Comparison of ENCODE assay signal across 8 cellular contexts in the genomic region with DNA sequence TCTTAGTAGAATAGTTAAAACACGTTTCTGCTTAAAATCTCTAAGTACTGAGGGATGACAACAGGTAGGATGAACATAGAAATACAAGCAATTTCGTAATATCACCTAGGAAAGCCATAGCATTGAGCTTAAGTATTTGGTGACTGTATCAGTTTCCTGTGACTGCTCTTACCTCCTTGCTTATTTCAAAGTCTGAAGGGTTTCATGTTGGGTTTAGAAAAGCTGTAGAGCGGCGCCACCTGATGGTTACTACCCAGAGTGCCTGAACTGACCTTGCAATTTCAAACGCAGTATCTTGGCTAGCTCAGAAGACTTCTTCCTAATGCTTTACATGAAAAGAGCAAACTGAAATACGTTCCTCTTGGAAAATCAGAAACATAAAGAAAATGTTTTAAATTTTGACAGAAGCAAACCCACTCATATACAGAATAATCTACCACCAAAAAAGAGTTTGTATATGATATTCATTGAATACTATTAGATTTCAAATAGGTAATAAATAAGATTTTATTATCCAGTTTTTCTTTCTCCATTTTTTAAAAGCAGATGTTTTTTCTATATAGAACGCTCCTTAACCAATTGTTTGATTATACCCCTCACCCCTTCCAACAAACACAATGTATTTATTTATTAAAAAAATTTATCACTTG.
DNase-seq lines count a peak whose midpoint lies in the region; ATAC-seq and TF ChIP-seq lines count a peak whose summit lies in the region.

No MANE protein-coding gene starts in this region.

- peak; percentile 62 for TF ChIP-seq CTCF in retinal pigment epithelial cell (conservative IDR thresholded peaks at IDR 0.05; ENCODE audit: low read depth, low read length)

- CTCF ChIA-PET in HEK293T (lab: Yijun Ruan, JAX): interaction anchor here (0.6 to 1.5 kb wide), 19 partner anchors 10 to 586 kb away, joined by 3 to 11 read pairs (median 4); a partner anchor contains a TSS

- POLR2A ChIA-PET in HEK293T (lab: Yijun Ruan, JAX): no interaction called here

- intact Hi-C loops in head of caudate nucleus (cut with DNase I): no loop called here

- ATAC-seq in GM18498 (IDR thresholded peaks at IDR 0.05; ENCODE audit: unreplicated experiment) (peak; percentile 80), HG03439 (IDR thresholded peaks at IDR 0.05; ENCODE audit: unreplicated experiment) (peak; percentile 72)

- no peak overlapping the region for H3K4me3 ChIP-seq in retinal pigment epithelial cell (ENCODE audit: low read length)

- DNase-seq in SIG-M5 (lab: John Stamatoyannopoulos, UW) (peak; percentile 35), head of caudate nucleus (peak in 31 of 42 donors; percentile 15 to 69 (median 47)), retinal pigment epithelial cell (ENCODE audit: low read depth) (no peak), NCI-H524 treated with DMSO at 0.1 percent for 48 hours (lab: John Stamatoyannopoulos, UW) (no peak), HEK293T (ENCODE audit: extremely low spot score) (no peak)
- peak; percentile 72 for DNase-seq in activated T-helper 9 cell treated with anti-CD3 and anti-CD28 coated beads, Interleukin-2, amount 50 U/mL, for 16 hours (ENCODE audit: low read depth)

TF ChIP-seq in HEK293T, 16 proteins besides CTCF, POLR2A, EP300 and RAD21:
- no peak for TF ChIP-seq FOXK2 (IDR thresholded peaks at IDR 0.05)
- TF ChIP-seq ZNF384 (IDR thresholded peaks at IDR 0.05): no peak
- TF ChIP-seq ARNT (IDR thresholded peaks at IDR 0.05): no peak
- no peak for TF ChIP-seq FOXA1 (IDR thresholded peaks at IDR 0.05)
- no peak for TF ChIP-seq TARDBP (IDR thresholded peaks at IDR 0.05)
- TF ChIP-seq SUZ12 (IDR thresholded peaks at IDR 0.05): no peak
- TF ChIP-seq LEF1 (IDR thresholded peaks at IDR 0.05; ENCODE audit: borderline replicate concordance): no peak
- no peak for TF ChIP-seq CTBP1 (IDR thresholded peaks at IDR 0.05; ENCODE audit: borderline replicate concordance)
- TF ChIP-seq BHLHE40 (IDR thresholded peaks at IDR 0.05; ENCODE audit: borderline replicate concordance): no peak
- no peak for TF ChIP-seq ELF4 (IDR thresholded peaks at IDR 0.05)
- no peak for TF ChIP-seq HDGF (IDR thresholded peaks at IDR 0.05; ENCODE audit: borderline replicate concordance)
- no peak for TF ChIP-seq SP1 (IDR thresholded peaks at IDR 0.05)
- TF ChIP-seq FOXM1 (IDR thresholded peaks at IDR 0.05; ENCODE audit: borderline replicate concordance): no peak
- TF ChIP-seq, protein P1, sequence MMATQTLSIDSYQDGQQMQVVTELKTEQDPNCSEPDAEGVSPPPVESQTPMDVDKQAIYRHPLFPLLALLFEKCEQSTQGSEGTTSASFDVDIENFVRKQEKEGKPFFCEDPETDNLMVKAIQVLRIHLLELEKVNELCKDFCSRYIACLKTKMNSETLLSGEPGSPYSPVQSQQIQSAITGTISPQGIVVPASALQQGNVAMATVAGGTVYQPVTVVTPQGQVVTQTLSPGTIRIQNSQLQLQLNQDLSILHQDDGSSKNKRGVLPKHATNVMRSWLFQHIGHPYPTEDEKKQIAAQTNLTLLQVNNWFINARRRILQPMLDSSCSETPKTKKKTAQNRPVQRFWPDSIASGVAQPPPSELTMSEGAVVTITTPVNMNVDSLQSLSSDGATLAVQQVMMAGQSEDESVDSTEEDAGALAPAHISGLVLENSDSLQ (IDR thresholded peaks at IDR 0.05): no peak
- no peak for TF ChIP-seq L3MBTL2 (conservative IDR thresholded peaks at IDR 0.05)
- no peak for TF ChIP-seq NFRKB (IDR thresholded peaks at IDR 0.05)

Comparison
In these comparisons a context has a peak if more than half of its experiments do, and no peak if none do; other contexts are left out.
1. DNase-seq: peak in SIG-M5 (single experiment), activated T-helper 9 cell treated with anti-CD3 and anti-CD28 coated beads, Interleukin-2, amount 50 U/mL, for 16 hours (single experiment) and head of caudate nucleus (31 of 42); none in retinal pigment epithelial cell (single experiment), NCI-H524 treated with DMSO at 0.1 percent for 48 hours (single experiment) and HEK293T (single experiment).